Comparison of ENCODE assay signal across 10 cellular contexts in genomic region chr19:29667941-29668340, GRCh38.
DNase-seq lines count a peak whose midpoint lies in the region; ATAC-seq lines count a peak whose summit lies in the region.
"Had no signal": no experiment of that assay in that cellular context is flagged by ENCODE, and none has a peak within 500 bp of the region (broad histone marks: within the 10 kb centered on the region; RNA-seq: fewer than 3 reads in every experiment).

No MANE protein-coding gene starts in this region.

- DNase-seq in HuH-7 (ENCODE audit: low spot score) (peak; percentile 12), SKM-1 treated with dmso at 0.1 percent for 144 hours (lab: John Stamatoyannopoulos, UW; ENCODE audit: unreplicated experiment) (no peak)
- DNase-seq in activated CD4-positive, alpha-beta T cell treated with anti-CD3 and anti-CD28 coated beads for 1 hour: peak; percentile 50
- DNase-seq in effector CD4-positive, alpha-beta T cell: peak; percentile 62
- DNase-seq in stimulated activated naive CD8-positive, alpha-beta T cell treated with anti-CD3 and anti-CD28 coated beads, Interleukin-15, Interleukin-2, amounts not matched to agents 100 U/mL and 50 U/mL, for 24 hours: peak; percentile 60
- DNase-seq: amygdala, left lung had no signal

- ATAC-seq in stimulated activated naive CD8-positive, alpha-beta T cell treated with anti-CD3 and anti-CD28 coated beads, Interleukin-15, Interleukin-2, amounts not matched to agents 100 U/mL and 50 U/mL, for 24 hours: peak; percentile 29
- ATAC-seq in HG03520 (IDR thresholded peaks at IDR 0.05; ENCODE audit: unreplicated experiment): no peak
- ATAC-seq in HG02798 (IDR thresholded peaks at IDR 0.05; ENCODE audit: poor library complexity, unreplicated experiment): no peak
- no peak for ATAC-seq in HG03280 (IDR thresholded peaks at IDR 0.05; ENCODE audit: unreplicated experiment)
- ATAC-seq: left lung had no signal
